27 cellular contexts compared by ENCODE assay signal in the genomic region with DNA sequence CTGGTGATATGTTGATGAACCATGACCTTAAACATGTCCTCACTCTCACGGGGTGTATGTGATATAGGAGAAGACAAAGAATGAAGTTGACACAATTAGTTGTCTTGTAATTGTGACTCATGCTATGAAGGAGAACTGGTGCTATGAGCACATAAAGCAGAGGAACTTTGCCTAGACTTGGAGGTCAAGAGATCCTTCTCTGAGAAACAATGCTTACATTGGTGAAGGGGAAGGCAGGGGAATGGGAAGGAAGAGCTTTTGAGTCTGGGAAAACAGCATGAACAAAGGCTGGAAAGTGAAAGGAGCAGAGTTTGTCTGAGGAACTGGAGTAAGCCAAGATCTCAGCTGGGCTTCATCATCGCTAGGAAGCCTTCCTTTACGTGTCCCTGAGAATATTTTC.
DNase-seq lines count a peak whose midpoint lies in the region; ATAC-seq and TF ChIP-seq lines count a peak whose summit lies in the region.
"Had no signal": no experiment of that assay in that cellular context is flagged by ENCODE, and none has a peak within 500 bp of the region (broad histone marks: within the 10 kb centered on the region; RNA-seq: fewer than 3 reads in every experiment).

No MANE protein-coding gene starts in this region.

- no peaks in the 10 kb centered on the region for H3K27me3 Mint-ChIP-seq in chondrocyte (ENCODE audit: low read depth)
- H3K27me3 Mint-ChIP-seq: activated CD4-positive, alpha-beta T cell treated with anti-CD3 and anti-CD28 coated beads for 36 hours; activated naive CD8-positive, alpha-beta T cell treated with anti-CD3 and anti-CD28 coated beads, Interleukin-2, amount 50 U/mL, for 24 hours; stimulated activated memory B cell treated with anti-CD40 and anti-IgM and Interleukin-4, amounts not matched to agents 10 μg/mL and 1 μg/mL and 100 μg/mL, for 72 hours had no signal

- H3K27ac ChIP-seq in DOHH2 (ENCODE audit: low read depth, low read length) (peak overlapping the region; percentile 100), brain microvascular endothelial cell (no peak overlapping the region), psoas muscle (peak overlapping the region; percentile 7)
- H3K27ac ChIP-seq: BLaER1 treated with 17β-estradiol and CSF1 and Interleukin-3, amounts not matched to agents 10 nM and 100 nM; body of pancreas; neutrophil; RWPE1 had no signal

- intact Hi-C loops in psoas muscle (cut with DNase I), result no loop called here

- no peak for ATAC-seq in psoas muscle
- ATAC-seq: activated CD4-positive, alpha-beta T cell treated with anti-CD3 and anti-CD28 coated beads for 36 hours; activated naive CD8-positive, alpha-beta T cell treated with anti-CD3 and anti-CD28 coated beads, Interleukin-2, amount 50 U/mL, for 24 hours; body of pancreas; HCT116; stimulated activated memory B cell treated with anti-CD40 and anti-IgM and Interleukin-4, amounts not matched to agents 10 μg/mL and 1 μg/mL and 100 μg/mL, for 72 hours had no signal

- peaks cover 54% of the 10 kb centered on the region for H3F3A ChIP-seq in DOHH2 (ENCODE audit: control insufficient read depth, insufficient read depth)

- no peaks in the 10 kb centered on the region for H3K27me3 ChIP-seq in DOHH2 (ENCODE audit: control insufficient read depth, low read length)
- H3K27me3 ChIP-seq in brain microvascular endothelial cell (replicated peaks), result no peaks in the 10 kb centered on the region
- H3K27me3 ChIP-seq in psoas muscle (ENCODE audit: insufficient read depth in 3 of 3, low read length in 2 of 3), result no peaks in the 10 kb centered on the region
- H3K27me3 ChIP-seq: BLaER1 treated with 17β-estradiol and CSF1 and Interleukin-3, amounts not matched to agents 10 nM and 100 nM; body of pancreas; neutrophil had no signal

- peak; percentile 24 for DNase-seq in brain microvascular endothelial cell
- peak; percentile 5 for DNase-seq in foreskin melanocyte
- DNase-seq in psoas muscle, result no peak
- DNase-seq in chondrocyte (ENCODE audit: low spot score), result no peak
- no peak for DNase-seq in ecto neural progenitor cell (ENCODE audit: low spot score)
- DNase-seq in KG1 (lab: John Stamatoyannopoulos, UW), result no peak
- DNase-seq: activated CD4-positive, alpha-beta T cell treated with anti-CD3 and anti-CD28 coated beads for 36 hours; activated CD8-positive, alpha-beta memory T cell treated with anti-CD3 and anti-CD28 coated beads for 24 hours; activated gamma-delta T cell treated with Interleukin-2 at 50 U/mL for 16 hours; activated naive CD8-positive, alpha-beta T cell treated with anti-CD3 and anti-CD28 coated beads, Interleukin-2, amount 50 U/mL, for 24 hours; activated T-cell treated with anti-CD3 and anti-CD28 coated beads, Interleukin-2, amount 50 U/mL, for 1 hour; body of pancreas; cortex of kidney; hypothalamus; NCI-H1092 treated with DMSO at 0.1 percent for 48 hours; NCI-H1930; NCI-H226; NCI-H748 treated with DMSO at 0.1 percent for 48 hours; SK-N-SH; stimulated activated CD4-positive, alpha-beta T cell treated with anti-CD3 and anti-CD28 coated beads, Interleukin-4, amount 100 ng/mL, for 1 hour; T-helper 2 cell had no signal

- no peak overlapping the region for H3K27ac Mint-ChIP-seq in chondrocyte (ENCODE audit: unreplicated experiment)
- H3K27ac Mint-ChIP-seq: activated CD4-positive, alpha-beta T cell treated with anti-CD3 and anti-CD28 coated beads for 36 hours; activated naive CD8-positive, alpha-beta T cell treated with anti-CD3 and anti-CD28 coated beads, Interleukin-2, amount 50 U/mL, for 24 hours; stimulated activated memory B cell treated with anti-CD40 and anti-IgM and Interleukin-4, amounts not matched to agents 10 μg/mL and 1 μg/mL and 100 μg/mL, for 72 hours had no signal

- H3K36me3 ChIP-seq in DOHH2 (ENCODE audit: control insufficient read depth, low read length), result peaks cover 39% of the 10 kb centered on the region
- H3K36me3 ChIP-seq in brain microvascular endothelial cell (replicated peaks), result no peaks in the 10 kb centered on the region
- H3K36me3 ChIP-seq in psoas muscle (ENCODE audit: insufficient read depth in 1 of 2, low read depth in 1 of 2), result no peaks in the 10 kb centered on the region
- H3K36me3 ChIP-seq: BLaER1 treated with 17β-estradiol and CSF1 and Interleukin-3, amounts not matched to agents 10 nM and 100 nM; neutrophil had no signal

- peaks cover under 1% of the 10 kb centered on the region for H3K36me3 Mint-ChIP-seq in chondrocyte (ENCODE audit: low read depth)
- H3K36me3 Mint-ChIP-seq: stimulated activated memory B cell treated with anti-CD40 and anti-IgM and Interleukin-4, amounts not matched to agents 10 μg/mL and 1 μg/mL and 100 μg/mL, for 72 hours had no signal

- peaks cover 96% of the 10 kb centered on the region for H3K4me1 ChIP-seq in DOHH2 (ENCODE audit: control insufficient read depth, low read length)
- H3K4me1 ChIP-seq in psoas muscle, result no peaks in the 10 kb centered on the region
- H3K4me1 ChIP-seq: body of pancreas had no signal

- peaks cover 28% of the 10 kb centered on the region for H3K4me1 Mint-ChIP-seq in chondrocyte (ENCODE audit: low read depth)
- H3K4me1 Mint-ChIP-seq: activated naive CD8-positive, alpha-beta T cell treated with anti-CD3 and anti-CD28 coated beads, Interleukin-2, amount 50 U/mL, for 24 hours had no signal

- H3K9me3 ChIP-seq in DOHH2 (ENCODE audit: control insufficient read depth, insufficient read depth, low read length) (peaks cover 5% of the 10 kb centered on the region; the same call in 1 of the 2 replicates), psoas muscle (no peaks in the 10 kb centered on the region)
- H3K9me3 ChIP-seq: body of pancreas, neutrophil, SK-N-SH had no signal

- H3K9me3 Mint-ChIP-seq in chondrocyte (ENCODE audit: low read depth), result peaks cover 3% of the 10 kb centered on the region
- H3K9me3 Mint-ChIP-seq: activated naive CD8-positive, alpha-beta T cell treated with anti-CD3 and anti-CD28 coated beads, Interleukin-2, amount 50 U/mL, for 24 hours; stimulated activated memory B cell treated with anti-CD40 and anti-IgM and Interleukin-4, amounts not matched to agents 10 μg/mL and 1 μg/mL and 100 μg/mL, for 72 hours had no signal

- in situ Hi-C loops in brain microvascular endothelial cell (cut with HindIII; ENCODE audit: low pct_ligation_motif_present, low sequenced_read_pairs), result no loop called here

- no peaks in the 10 kb centered on the region for H3K9me2 ChIP-seq in DOHH2 (replicated peaks; ENCODE audit: control insufficient read depth, low read length)
- H3K9me2 ChIP-seq: SK-N-SH had no signal

- no peak overlapping the region for H3K4me3 Mint-ChIP-seq in chondrocyte (ENCODE audit: unreplicated experiment)
- H3K4me3 Mint-ChIP-seq: activated CD4-positive, alpha-beta T cell treated with anti-CD3 and anti-CD28 coated beads for 36 hours; activated naive CD8-positive, alpha-beta T cell treated with anti-CD3 and anti-CD28 coated beads, Interleukin-2, amount 50 U/mL, for 24 hours; stimulated activated memory B cell treated with anti-CD40 and anti-IgM and Interleukin-4, amounts not matched to agents 10 μg/mL and 1 μg/mL and 100 μg/mL, for 72 hours had no signal

- peak overlapping the region; percentile 72 for H3K4me2 ChIP-seq in DOHH2 (ENCODE audit: low read length)
- H3K4me2 ChIP-seq: SK-N-SH had no signal

- H4K20me1 ChIP-seq in DOHH2 (ENCODE audit: control insufficient read depth, insufficient read depth, low read depth, low read length), result no peaks in the 10 kb centered on the region
- H4K20me1 ChIP-seq: BLaER1 treated with 17β-estradiol and CSF1 and Interleukin-3, amounts not matched to agents 10 nM and 100 nM had no signal

- H3K4me3 ChIP-seq in DOHH2 (ENCODE audit: low read length), result peak overlapping the region; percentile 54
- H3K4me3 ChIP-seq in brain microvascular endothelial cell (ENCODE audit: low read depth, low read length), result no peak overlapping the region
- no peak overlapping the region for H3K4me3 ChIP-seq in psoas muscle
- H3K4me3 ChIP-seq: BLaER1 treated with 17β-estradiol and CSF1 and Interleukin-3, amounts not matched to agents 10 nM and 100 nM; body of pancreas had no signal

- no peak for TF ChIP-seq CTCF in DOHH2 (IDR thresholded peaks at IDR 0.05; ENCODE audit: low read depth, low read length, poor library complexity, severe bottlenecking)
- TF ChIP-seq CTCF in brain microvascular endothelial cell (IDR thresholded peaks at IDR 0.05; ENCODE audit: low read depth, low read length, missing control alignments), result no peak
- TF ChIP-seq CTCF in psoas muscle (IDR thresholded peaks at IDR 0.05), result no peak
- TF ChIP-seq CTCF in chondrocyte (IDR thresholded peaks at IDR 0.05), result no peak

- WGBS in psoas muscle, 3 donors, result 75 to 78% (median 77%) methylated on average over 3 of the region's 3 CpGs

- H3K79me2 ChIP-seq in DOHH2 (ENCODE audit: control insufficient read depth, low read length), result 0 out of 2 replicates have a peak, but pooled peaks cover 5% of the 10 kb centered on the region

Comparison
In these comparisons a context has a peak if more than half of its experiments do, and no peak if none do; other contexts are left out.
1. DNase-seq: peak in brain microvascular endothelial cell (single experiment) and foreskin melanocyte (single experiment); none in psoas muscle (0 of 2), chondrocyte (single experiment), ecto neural progenitor cell (single experiment) and KG1 (single experiment).